Comparison of ENCODE assay signal across 23 cellular contexts in the genomic region with DNA sequence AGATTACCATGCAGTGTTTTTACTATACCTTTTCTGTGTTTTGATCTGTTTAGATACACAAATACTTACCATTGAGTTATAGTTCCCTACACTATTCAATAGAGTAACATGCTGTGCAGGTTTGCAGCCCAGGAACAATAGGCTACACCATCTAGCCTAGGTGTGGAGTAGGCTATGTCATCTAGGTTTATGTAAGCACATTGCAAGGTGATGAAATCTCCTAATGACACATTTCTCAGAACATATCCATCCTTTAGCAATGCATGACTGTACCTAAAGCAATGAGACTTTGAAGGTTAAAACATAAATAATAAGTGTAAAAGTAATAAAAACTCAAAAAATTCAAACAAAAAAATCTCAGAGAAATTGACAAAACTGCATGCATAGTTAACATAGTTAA.
"Had no signal": no experiment of that assay in that cellular context is flagged by ENCODE, and none has a peak within 500 bp of the region (broad histone marks: within the 10 kb centered on the region; RNA-seq: fewer than 3 reads in every experiment).

No MANE protein-coding gene starts in this region.

- H3K36me3 ChIP-seq: colonic mucosa, heart right ventricle, left lung, neural progenitor cell, sigmoid colon, thoracic aorta, upper lobe of right lung had no signal

- H2AFZ ChIP-seq: neural progenitor cell had no signal

- H3K27ac ChIP-seq: colonic mucosa, heart right ventricle, left lung, neural progenitor cell, sigmoid colon, thoracic aorta, upper lobe of right lung had no signal

- H3K4me3 ChIP-seq: colonic mucosa, heart right ventricle, left lung, lung, neural progenitor cell, sigmoid colon, smooth muscle cell, thoracic aorta, upper lobe of right lung had no signal

- H3K4me1 ChIP-seq: colonic mucosa, heart right ventricle, left lung, neural progenitor cell, sigmoid colon, upper lobe of right lung had no signal

- H3K9me3 ChIP-seq: colonic mucosa, heart right ventricle, left lung, sigmoid colon, thoracic aorta, upper lobe of right lung had no signal

- H3K4me2 ChIP-seq: neural progenitor cell, smooth muscle cell had no signal

- FAIRE-seq: astrocyte had no signal

- H3K27me3 ChIP-seq: colonic mucosa, heart right ventricle, left lung, neural progenitor cell, sigmoid colon, upper lobe of right lung had no signal

- H3K9ac ChIP-seq: neural progenitor cell had no signal

- DNase-seq: activated B cell treated with CpG ODN at 0.5 μM for 24 hours; activated CD4-positive, alpha-beta T cell treated with anti-CD3 and anti-CD28 coated beads for 4 hours; activated CD4-positive, alpha-beta T cell treated with anti-CD3 and anti-CD28 coated beads, Interleukin-2, amount 50 U/mL, for 48 hours; activated CD8-positive, alpha-beta memory T cell treated with anti-CD3 and anti-CD28 coated beads, Interleukin-2, amount 50 U/mL, for 48 hours; activated naive CD4-positive, alpha-beta T cell; activated T-cell treated with anti-CD3 and anti-CD28 coated beads, Interleukin-2, amount 50 U/mL, for 4 hours; colonic mucosa; heart right ventricle; islet precursor cell; left lung; naive thymus-derived CD8-positive, alpha-beta T cell; retina; sigmoid colon; stimulated activated CD4-positive, alpha-beta T cell treated with anti-CD3 and anti-CD28 coated beads, Interleukin-15, amount 100 ng/mL, for 24 hours; stimulated activated CD8-positive, alpha-beta memory T cell treated with anti-CD3 and anti-CD28 coated beads, Interleukin-4, amount 100 ng/mL, for 48 hours; stimulated activated naive CD4-positive, alpha-beta T cell; T-helper 17 cell; upper lobe of right lung had no signal
